22 cellular contexts compared by ENCODE assay signal in genomic region chr4:171759274-171759673, GRCh38. TPM values are rescaled to one million over a fixed set of nuclear protein-coding genes. Genes with fewer than 3 reads are reported as not detected.
"Had no signal": no experiment of that assay in that cellular context is flagged by ENCODE, and none has a peak within 500 bp of the region (broad histone marks: within the 10 kb centered on the region; RNA-seq: fewer than 3 reads in every experiment).

No MANE protein-coding gene starts in this region.

- H3K4me1 ChIP-seq: SJSA1 had no signal

- H3K9me3 ChIP-seq: SJSA1 had no signal

- H3K27ac ChIP-seq: KMS-11, SJSA1, SK-N-MC had no signal

- H3K27me3 ChIP-seq: SJSA1 had no signal

- ATAC-seq: K562 had no signal

- H3K4me3 ChIP-seq: K562, SJSA1, SK-N-MC had no signal

- H3K36me3 ChIP-seq: SJSA1 had no signal

- DNase-seq: Kasumi-1, MM.1S, NCI-H1092 treated with DMSO at 0.1 percent for 48 hours, NCI-H1436, NCI-H187, NCI-H2029, NCI-H2171 treated with DMSO at 0.1 percent for 48 hours, NCI-H345, NCI-H446 treated with DMSO at 0.1 percent for 48 hours, NCI-H524 treated with DMSO at 0.1 percent for 48 hours, NCI-H69, NCI-H774, Right ventricle myocardium superior, RPMI8226, SIG-M5 had no signal

RNA-seq across cellular contexts. Expression of gene GALNTL6, which starts 53.9 kb away (rescaled TPM):
- total RNA-seq: HT1080; M059J; Right ventricle myocardium superior; T-helper 1 cell treated with Interleukin-12 subunit alpha and Interleukin-12 subunit beta and Interleukin-4 antibody, amounts not matched to agents 30 ng/mL and 1 ng/mL, for 36 hours had no signal
